In the genomic region with DNA sequence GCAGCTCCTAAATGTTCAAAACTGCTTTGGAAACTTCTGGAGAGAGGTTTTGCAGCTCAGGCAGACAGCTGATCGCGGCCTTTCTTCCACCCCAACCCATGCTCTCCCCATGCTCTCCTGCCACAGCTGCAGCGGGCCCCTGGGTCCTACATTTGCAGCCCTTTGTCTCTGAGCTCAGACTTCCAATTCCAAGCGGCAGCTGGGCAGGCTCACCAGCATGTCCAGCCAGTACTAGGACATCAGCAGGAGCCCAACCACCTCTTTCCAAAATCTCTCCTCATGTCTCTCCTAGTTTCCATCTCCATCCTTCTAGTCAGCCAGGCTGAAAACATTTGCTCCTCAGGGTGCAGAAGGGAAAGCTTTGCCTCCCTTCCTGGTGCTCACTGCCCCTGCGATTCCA, we compare ENCODE assay signal across 1 cellular context.
TF ChIP-seq lines count a peak whose summit lies in the region.

No MANE protein-coding gene starts in this region.

TF ChIP-seq in K562, 482 proteins besides CTCF, POLR2A, EP300 and RAD21:
- TF ChIP-seq, protein P1, sequence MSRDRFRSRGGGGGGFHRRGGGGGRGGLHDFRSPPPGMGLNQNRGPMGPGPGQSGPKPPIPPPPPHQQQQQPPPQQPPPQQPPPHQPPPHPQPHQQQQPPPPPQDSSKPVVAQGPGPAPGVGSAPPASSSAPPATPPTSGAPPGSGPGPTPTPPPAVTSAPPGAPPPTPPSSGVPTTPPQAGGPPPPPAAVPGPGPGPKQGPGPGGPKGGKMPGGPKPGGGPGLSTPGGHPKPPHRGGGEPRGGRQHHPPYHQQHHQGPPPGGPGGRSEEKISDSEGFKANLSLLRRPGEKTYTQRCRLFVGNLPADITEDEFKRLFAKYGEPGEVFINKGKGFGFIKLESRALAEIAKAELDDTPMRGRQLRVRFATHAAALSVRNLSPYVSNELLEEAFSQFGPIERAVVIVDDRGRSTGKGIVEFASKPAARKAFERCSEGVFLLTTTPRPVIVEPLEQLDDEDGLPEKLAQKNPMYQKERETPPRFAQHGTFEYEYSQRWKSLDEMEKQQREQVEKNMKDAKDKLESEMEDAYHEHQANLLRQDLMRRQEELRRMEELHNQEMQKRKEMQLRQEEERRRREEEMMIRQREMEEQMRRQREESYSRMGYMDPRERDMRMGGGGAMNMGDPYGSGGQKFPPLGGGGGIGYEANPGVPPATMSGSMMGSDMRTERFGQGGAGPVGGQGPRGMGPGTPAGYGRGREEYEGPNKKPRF (IDR thresholded peaks at IDR 0.05; ENCODE audit: low read depth, low read length) = no peak
- TF ChIP-seq FOXA1 (IDR thresholded peaks at IDR 0.05; ENCODE audit: borderline replicate concordance) (no peak), ETV1 (tag; conservative IDR thresholded peaks at IDR 0.05; ENCODE audit: low read depth) (no peak), ZFPM2 (CRISPR knock-in tag; IDR thresholded peaks at IDR 0.05) (no peak), ZNF77 (CRISPR knock-in tag; IDR thresholded peaks at IDR 0.05) (no peak), JUND (IDR thresholded peaks at IDR 0.05; ENCODE audit: borderline replicate concordance, low read depth, low read length) (no peak), JUND (tag; IDR thresholded peaks at IDR 0.05; ENCODE audit: borderline replicate concordance, low read depth, low read length) (no peak), ZNF699 (CRISPR knock-in tag; IDR thresholded peaks at IDR 0.05; ENCODE audit: insufficient replicate concordance) (no peak), ZNF57 (CRISPR knock-in tag; IDR thresholded peaks at IDR 0.05) (no peak), CBFA2T2 (conservative IDR thresholded peaks at IDR 0.05) (no peak), U2AF1 (optimal IDR thresholded peaks at IDR 0.05; ENCODE audit: low read depth, low read length) (no peak), NCOA2 (IDR thresholded peaks at IDR 0.05; ENCODE audit: partially characterized antibody in 2 of 2) (no peak)
- TF ChIP-seq, protein P2, sequence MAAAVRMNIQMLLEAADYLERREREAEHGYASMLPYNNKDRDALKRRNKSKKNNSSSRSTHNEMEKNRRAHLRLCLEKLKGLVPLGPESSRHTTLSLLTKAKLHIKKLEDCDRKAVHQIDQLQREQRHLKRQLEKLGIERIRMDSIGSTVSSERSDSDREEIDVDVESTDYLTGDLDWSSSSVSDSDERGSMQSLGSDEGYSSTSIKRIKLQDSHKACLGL (CRISPR knock-in tag; IDR thresholded peaks at IDR 0.05; ENCODE audit: borderline replicate concordance, poor library complexity, severe bottlenecking) = no peak
- TF ChIP-seq, protein P3, sequence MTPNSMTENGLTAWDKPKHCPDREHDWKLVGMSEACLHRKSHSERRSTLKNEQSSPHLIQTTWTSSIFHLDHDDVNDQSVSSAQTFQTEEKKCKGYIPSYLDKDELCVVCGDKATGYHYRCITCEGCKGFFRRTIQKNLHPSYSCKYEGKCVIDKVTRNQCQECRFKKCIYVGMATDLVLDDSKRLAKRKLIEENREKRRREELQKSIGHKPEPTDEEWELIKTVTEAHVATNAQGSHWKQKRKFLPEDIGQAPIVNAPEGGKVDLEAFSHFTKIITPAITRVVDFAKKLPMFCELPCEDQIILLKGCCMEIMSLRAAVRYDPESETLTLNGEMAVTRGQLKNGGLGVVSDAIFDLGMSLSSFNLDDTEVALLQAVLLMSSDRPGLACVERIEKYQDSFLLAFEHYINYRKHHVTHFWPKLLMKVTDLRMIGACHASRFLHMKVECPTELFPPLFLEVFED (CRISPR knock-in tag; conservative IDR thresholded peaks at IDR 0.05) = no peak
- TF ChIP-seq, protein P4, sequence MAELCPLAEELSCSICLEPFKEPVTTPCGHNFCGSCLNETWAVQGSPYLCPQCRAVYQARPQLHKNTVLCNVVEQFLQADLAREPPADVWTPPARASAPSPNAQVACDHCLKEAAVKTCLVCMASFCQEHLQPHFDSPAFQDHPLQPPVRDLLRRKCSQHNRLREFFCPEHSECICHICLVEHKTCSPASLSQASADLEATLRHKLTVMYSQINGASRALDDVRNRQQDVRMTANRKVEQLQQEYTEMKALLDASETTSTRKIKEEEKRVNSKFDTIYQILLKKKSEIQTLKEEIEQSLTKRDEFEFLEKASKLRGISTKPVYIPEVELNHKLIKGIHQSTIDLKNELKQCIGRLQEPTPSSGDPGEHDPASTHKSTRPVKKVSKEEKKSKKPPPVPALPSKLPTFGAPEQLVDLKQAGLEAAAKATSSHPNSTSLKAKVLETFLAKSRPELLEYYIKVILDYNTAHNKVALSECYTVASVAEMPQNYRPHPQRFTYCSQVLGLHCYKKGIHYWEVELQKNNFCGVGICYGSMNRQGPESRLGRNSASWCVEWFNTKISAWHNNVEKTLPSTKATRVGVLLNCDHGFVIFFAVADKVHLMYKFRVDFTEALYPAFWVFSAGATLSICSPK (IDR thresholded peaks at IDR 0.05; ENCODE audit: borderline replicate concordance) = no peak
- TF ChIP-seq, protein P5, sequence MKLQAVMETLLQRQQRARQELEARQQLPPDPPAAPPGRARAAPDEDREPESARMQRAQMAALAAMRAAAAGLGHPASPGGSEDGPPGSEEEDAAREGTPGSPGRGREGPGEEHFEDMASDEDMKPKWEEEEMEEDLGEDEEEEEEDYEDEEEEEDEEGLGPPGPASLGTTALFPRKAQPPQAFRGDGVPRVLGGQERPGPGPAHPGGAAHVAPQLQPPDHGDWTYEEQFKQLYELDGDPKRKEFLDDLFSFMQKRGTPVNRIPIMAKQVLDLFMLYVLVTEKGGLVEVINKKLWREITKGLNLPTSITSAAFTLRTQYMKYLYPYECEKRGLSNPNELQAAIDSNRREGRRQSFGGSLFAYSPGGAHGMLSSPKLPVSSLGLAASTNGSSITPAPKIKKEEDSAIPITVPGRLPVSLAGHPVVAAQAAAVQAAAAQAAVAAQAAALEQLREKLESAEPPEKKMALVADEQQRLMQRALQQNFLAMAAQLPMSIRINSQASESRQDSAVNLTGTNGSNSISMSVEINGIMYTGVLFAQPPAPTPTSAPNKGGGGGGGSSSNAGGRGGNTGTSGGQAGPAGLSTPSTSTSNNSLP (IDR thresholded peaks at IDR 0.05; ENCODE audit: borderline replicate concordance, low read depth, low read length) = no peak
